In the genomic region with DNA sequence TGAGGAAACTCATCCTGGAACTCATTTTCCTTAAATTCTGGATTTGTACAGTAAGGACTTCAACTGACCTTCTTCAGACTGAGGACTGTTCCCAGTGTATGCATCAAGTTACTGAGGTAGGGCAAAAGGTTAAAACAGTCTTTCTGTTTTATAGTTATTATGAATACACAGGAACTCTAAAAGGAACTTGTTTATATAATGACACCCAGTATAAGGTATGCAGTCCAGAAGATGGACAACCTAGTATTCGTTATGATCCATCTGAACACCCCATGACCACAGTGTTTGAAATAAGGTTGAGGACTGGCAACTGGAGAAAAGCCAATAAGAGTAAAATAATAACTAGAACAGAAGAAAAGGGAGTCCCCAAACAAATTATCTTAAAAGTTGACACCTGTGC, we compare ENCODE assay signal across 20 cellular contexts.
A peak's percentile ranks its signal among the peaks of the same experiment; 100 is the strongest.
DNase-seq lines count a peak whose midpoint lies in the region; ATAC-seq and TF ChIP-seq lines count a peak whose summit lies in the region.
"Had no signal": no experiment of that assay in that cellular context is flagged by ENCODE, and none has a peak within 500 bp of the region (broad histone marks: within the 10 kb centered on the region; RNA-seq: fewer than 3 reads in every experiment).

No MANE protein-coding gene starts in this region.

- TF ChIP-seq CTCF in choroid plexus epithelial cell (conservative IDR thresholded peaks at IDR 0.05; ENCODE audit: low read depth, low read length): no peak

- no peak overlapping the region for H3K4me3 ChIP-seq in choroid plexus epithelial cell (ENCODE audit: low read depth, low read length)
- H3K4me3 ChIP-seq: SJCRH30 had no signal

- DNase-seq in EL (peak; percentile 15), LoVo (ENCODE audit: low spot score) (peak; percentile 14), choroid plexus epithelial cell (ENCODE audit: low read depth) (peak; percentile 41), non-pigmented ciliary epithelial cell (ENCODE audit: low read depth) (peak; percentile 6), DMS79 treated with DMSO at 0.1 percent for 48 hours (lab: John Stamatoyannopoulos, UW) (no peak)
- DNase-seq in effector CD8-positive, alpha-beta T cell (lab: John Stamatoyannopoulos, UW): no peak
- DNase-seq: BE2C; DMS79; Kasumi-1; NCI-H1092 treated with DMSO at 0.1 percent for 48 hours; NCI-H146; NCI-H2029; NCI-H226; NCI-H510A treated with DMSO at 0.1 percent for 48 hours; NCI-H774; NK-92 treated with Interleukin-12 subunit alpha and Interleukin-12 subunit beta, amount 100 ng/mL, for 24 hours; SJCRH30 had no signal

- ATAC-seq in HG03354 (IDR thresholded peaks at IDR 0.05; ENCODE audit: poor library complexity, severe bottlenecking, unreplicated experiment) (no peak), GM21360 (IDR thresholded peaks at IDR 0.05; ENCODE audit: unreplicated experiment) (no peak)
- ATAC-seq: Panc1 had no signal

Comparison
In these comparisons a context has a peak if more than half of its experiments do, and no peak if none do; other contexts are left out.
1. DNase-seq: peak in EL (single experiment), LoVo (single experiment), choroid plexus epithelial cell (single experiment) and non-pigmented ciliary epithelial cell (single experiment); none in effector CD8-positive, alpha-beta T cell (single experiment) and DMS79 treated with DMSO at 0.1 percent for 48 hours (single experiment).